Comparison of ENCODE assay signal across 8 cellular contexts in the genomic region with DNA sequence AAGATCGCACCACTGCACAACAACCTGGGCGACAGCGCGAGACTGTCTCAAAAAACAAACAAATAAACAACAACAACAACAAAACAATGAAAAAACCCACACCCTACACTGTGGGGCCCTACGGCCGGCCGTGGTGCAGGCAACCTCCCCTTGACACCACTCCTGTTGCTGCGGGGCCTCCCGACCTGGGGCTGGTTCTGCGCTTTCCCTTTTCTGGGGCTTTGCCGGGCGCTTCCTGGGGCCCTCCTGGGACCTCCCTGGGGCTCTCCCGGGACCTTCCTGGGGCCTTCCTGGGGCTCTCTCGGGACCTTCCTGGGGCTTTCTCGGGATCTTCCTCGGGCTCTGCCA. TPM values are rescaled to one million over a fixed set of nuclear protein-coding genes. Genes with fewer than 3 reads are reported as not detected.
DNase-seq lines count a peak whose midpoint lies in the region; ATAC-seq and TF ChIP-seq lines count a peak whose summit lies in the region.

No MANE protein-coding gene starts in this region.

- no peaks in the 10 kb centered on the region for H3K36me3 ChIP-seq in left ventricle myocardium inferior
- no peaks in the 10 kb centered on the region for H3K36me3 ChIP-seq in ectodermal cell (ENCODE audit: control insufficient read depth, insufficient read depth, low read length)
- no peaks in the 10 kb centered on the region for H3K36me3 ChIP-seq in testis (ENCODE audit: low read depth, missing control alignments)

- TF ChIP-seq POLR2A in testis (IDR thresholded peaks at IDR 0.05), result no peak
- no peak for TF ChIP-seq POLR2A in lower leg skin (IDR thresholded peaks at IDR 0.05)

- ATAC-seq in left cardiac atrium (no peak), HG03064 (IDR thresholded peaks at IDR 0.05; ENCODE audit: low read depth, unreplicated experiment) (peak; percentile 36)

- peak overlapping the region; percentile 60 for H3K4me3 ChIP-seq in left ventricle myocardium inferior
- peak overlapping the region; percentile 50 for H3K4me3 ChIP-seq in ectodermal cell (ENCODE audit: insufficient read depth, low read depth, low read length)
- peak overlapping the region; percentile 29 to 33 for H3K4me3 ChIP-seq in testis
- no peak overlapping the region for H3K4me3 ChIP-seq in lower leg skin (ENCODE audit: low read depth, poor library complexity, severe bottlenecking)

- intact Hi-C loops in left ventricle myocardium inferior (cut with micrococcal nuclease) (loop anchor here (5.0 to 10.0 kb wide), 2 partner anchors 152 to 419 kb away; no protein-coding TSS in a partner anchor), left cardiac atrium (cut with DNase I) (loop anchor here (2.0 to 5.0 kb wide), 3 partner anchors 152 to 417 kb away; no protein-coding TSS in a partner anchor), testis (cut with DNase I; ENCODE audit: low total_unique reads) (loop anchor here (5.0 kb wide), 1 partner anchor 152 kb away; no protein-coding TSS in a partner anchor), lower leg skin (cut with DNase I; ENCODE audit: low total_unique reads) (loop anchor here (5.0 kb wide), 2 partner anchors 152 to 417 kb away; no protein-coding TSS in a partner anchor)

- TF ChIP-seq CTCF in left ventricle myocardium inferior (IDR thresholded peaks at IDR 0.05; ENCODE audit: borderline replicate concordance) (no peak), testis (IDR thresholded peaks at IDR 0.05) (no peak), lower leg skin (IDR thresholded peaks at IDR 0.05) (no peak)

- H3K27ac ChIP-seq in left ventricle myocardium inferior (replicated peaks) (no peak overlapping the region), ectodermal cell (ENCODE audit: insufficient read depth, low read depth, low read length, poor library complexity, severe bottlenecking) (no peak overlapping the region), testis (no peak overlapping the region)

- H3K27me3 ChIP-seq in left ventricle myocardium inferior (ENCODE audit: low read depth) (peaks cover 62% of the 10 kb centered on the region), ectodermal cell (ENCODE audit: control insufficient read depth, insufficient read depth, low read length, poor library complexity, severe bottlenecking) (peaks cover 25% of the 10 kb centered on the region), testis (no peaks in the 10 kb centered on the region)

- 68 to 69% methylated on average over 16 of the region's 16 CpGs for WGBS in ectodermal cell, 2 experiments
- 40 to 50% methylated on average over 10 to 16 of the region's 16 CpGs for WGBS in testis, 2 donors
- 41 to 46% methylated on average over 16 of the region's 16 CpGs for WGBS in lower leg skin, 2 donors

- H3K4me1 ChIP-seq in left ventricle myocardium inferior (peaks cover 10% of the 10 kb centered on the region), ectodermal cell (ENCODE audit: control insufficient read depth, insufficient read depth, low read length) (no peaks in the 10 kb centered on the region), testis (peaks cover 3% of the 10 kb centered on the region)

- DNase-seq in left ventricle myocardium inferior (no peak), left cardiac atrium (no peak), testis (peak; percentile 12), NCI-H1105 treated with DMSO at 0.1 percent for 48 hours (lab: John Stamatoyannopoulos, UW) (no peak), lower leg skin (ENCODE audit: low spot score in 2 of 2) (no peak), NCI-H2081 treated with DMSO at 0.1 percent for 48 hours (lab: John Stamatoyannopoulos, UW) (no peak)

- H3K9me3 ChIP-seq in left ventricle myocardium inferior (replicated peaks) (no peaks in the 10 kb centered on the region), ectodermal cell (ENCODE audit: control insufficient read depth, low read length) (no peaks in the 10 kb centered on the region), testis (no peaks in the 10 kb centered on the region)

RNA-seq across cellular contexts. Expression of a gene that starts 46.6 kb away (rescaled TPM):
- total RNA-seq in left ventricle myocardium inferior, result 7.5 TPM
- total RNA-seq in left cardiac atrium, result 10 to 100 TPM; 37.3 to 42.3 TPM
- polyA plus RNA-seq in ectodermal cell (2013, experiment 1 of 4), result 56.6 TPM
- polyA plus RNA-seq in ectodermal cell (2013, experiment 2 of 4), result 40.7 TPM
- 24.6 TPM for polyA plus RNA-seq in ectodermal cell (2013, experiment 3 of 4)
- polyA plus RNA-seq in ectodermal cell (2013, experiment 4 of 4), result 27.6 TPM
- 100 to 1,000 TPM in 1 of 2 donors, 10 to 100 TPM in 1; 89.7 to 118 TPM for total RNA-seq in testis
- polyA plus RNA-seq in testis (ENCODE audit: insufficient read depth, low read depth, low replicate concordance), result 52.7 TPM
- total RNA-seq in lower leg skin, result 100 to 1,000 TPM in 2 of 4 donors, 10 to 100 TPM in 2; 40.1 to 151 (median 79.5) TPM
